Comparison of ENCODE assay signal across 23 cellular contexts in genomic region chr17:33145941-33146340, GRCh38.
A peak's percentile ranks its signal among the peaks of the same experiment; 100 is the strongest.
DNase-seq lines count a peak whose midpoint lies in the region; ATAC-seq, FAIRE-seq and TF ChIP-seq lines count a peak whose summit lies in the region.
"Had no signal": no experiment of that assay in that cellular context is flagged by ENCODE, and none has a peak within 500 bp of the region (broad histone marks: within the 10 kb centered on the region; RNA-seq: fewer than 3 reads in every experiment).

No MANE protein-coding gene starts in this region.

- no peak overlapping the region for H3K9ac ChIP-seq in keratinocyte (ENCODE audit: control insufficient read depth, extremely low read depth, insufficient read depth, low read length)
- H3K9ac ChIP-seq: BLaER1 treated with 17β-estradiol and CSF1 and Interleukin-3, amounts not matched to agents 10 nM and 100 nM had no signal

- DNase-seq in HT1080 (ENCODE audit: low read depth) (peak; percentile 6), caudate nucleus (lab: John Stamatoyannopoulos, UW) (peak in 36 of 61 donors; percentile 1 to 80 (median 14)), foreskin keratinocyte (peak in 1 of 2 donors; percentile 55), keratinocyte (ENCODE audit: low read depth, low spot score) (no peak), coronary artery (ENCODE audit: low spot score) (no peak), medulla oblongata (ENCODE audit: extremely low spot score) (no peak), NCI-H1930 (lab: John Stamatoyannopoulos, UW) (no peak)
- DNase-seq: AML-193; Caco-2; Calu3; CD4-positive, alpha-beta T cell; CD8-positive, alpha-beta T cell; DMS79 treated with DMSO at 0.1 percent for 48 hours; GF-D8 had no signal

- H3K4me1 ChIP-seq in foreskin keratinocyte (peaks cover 8% of the 10 kb centered on the region), keratinocyte (ENCODE audit: control insufficient read depth, extremely low read depth, insufficient read depth, low read length) (peaks cover 6% of the 10 kb centered on the region)
- H3K4me1 ChIP-seq: A549, Caco-2 had no signal

- TF ChIP-seq CTCF in foreskin keratinocyte (conservative IDR thresholded peaks at IDR 0.05), result peak; percentile 10
- no peak for TF ChIP-seq CTCF in keratinocyte (optimal IDR thresholded peaks at IDR 0.05 in 1 of 3, IDR thresholded peaks at IDR 0.05 in 1 of 3, conservative IDR thresholded peaks at IDR 0.05 in 1 of 3; ENCODE audit: extremely low read depth in 1 of 3, insufficient read depth in 2 of 3, low read length in 3 of 3)
- no peak for TF ChIP-seq CTCF in coronary artery (IDR thresholded peaks at IDR 0.05)

- no peaks in the 10 kb centered on the region for H3K79me2 ChIP-seq in keratinocyte (ENCODE audit: control insufficient read depth, insufficient read depth, low read length)

- H3K27ac ChIP-seq in caudate nucleus (ENCODE audit: low read depth, low read length) (no peak overlapping the region), foreskin keratinocyte (no peak overlapping the region), keratinocyte (ENCODE audit: control insufficient read depth, insufficient read depth, low read length) (no peak overlapping the region), coronary artery (no peak overlapping the region)
- H3K27ac ChIP-seq: 22Rv1; A549; BLaER1 treated with 17β-estradiol and CSF1 and Interleukin-3, amounts not matched to agents 10 nM and 100 nM; C4-2B had no signal

- no peaks in the 10 kb centered on the region for H3K9me3 ChIP-seq in keratinocyte (ENCODE audit: control insufficient read depth, low read depth, low read length)
- H3K9me3 ChIP-seq: A549; BLaER1 treated with 17β-estradiol and CSF1 and Interleukin-3, amounts not matched to agents 10 nM and 100 nM; Caco-2 had no signal

- no peaks in the 10 kb centered on the region for H3K9me1 ChIP-seq in keratinocyte (ENCODE audit: control insufficient read depth, extremely low read depth, insufficient read depth, low read length)

- peak; percentile 67 for FAIRE-seq in keratinocyte (lab: Jason Lieb, UNC)
- FAIRE-seq: A549, D721Med, G401.6, GM12891, GM19239 had no signal

- peak; percentile 79 for ATAC-seq in foreskin keratinocyte
- no peak for ATAC-seq in GM21515 (IDR thresholded peaks at IDR 0.05; ENCODE audit: unreplicated experiment)
- ATAC-seq: CD8-positive, alpha-beta T cell had no signal

- H3K36me3 ChIP-seq in keratinocyte (ENCODE audit: control insufficient read depth in 2 of 2, extremely low read depth in 1 of 2, insufficient read depth in 2 of 2, low read length in 2 of 2), result no peaks in the 10 kb centered on the region
- H3K36me3 ChIP-seq: BLaER1 treated with 17β-estradiol and CSF1 and Interleukin-3, amounts not matched to agents 10 nM and 100 nM had no signal

- H2AFZ ChIP-seq in keratinocyte (ENCODE audit: control insufficient read depth, low read length), result no peak overlapping the region

- H4K20me1 ChIP-seq in keratinocyte (ENCODE audit: control insufficient read depth, extremely low read depth, insufficient read depth, low read length), result no peaks in the 10 kb centered on the region

- dilution Hi-C loops in keratinocyte (cut with MboI; ENCODE audit: extremely low pct_ligation_motif_present, low sequenced_read_pairs), result no loop called here

- H3K4me2 ChIP-seq in keratinocyte (ENCODE audit: control insufficient read depth, extremely low read depth, insufficient read depth, low read depth, low read length), result no peak overlapping the region
- H3K4me2 ChIP-seq: A549; BLaER1 treated with 17β-estradiol and CSF1 and Interleukin-3, amounts not matched to agents 10 nM and 100 nM had no signal

- H3K4me3 ChIP-seq in keratinocyte (ENCODE audit: control insufficient read depth in 2 of 3, extremely low read depth in 1 of 3, insufficient read depth in 2 of 3, low read depth in 1 of 3, low read length in 3 of 3), result no peak overlapping the region
- no peak overlapping the region for H3K4me3 ChIP-seq in coronary artery
- H3K4me3 ChIP-seq: A549; BLaER1 treated with 17β-estradiol and CSF1 and Interleukin-3, amounts not matched to agents 10 nM and 100 nM had no signal

- H3K27me3 ChIP-seq in foreskin keratinocyte (peaks cover 10% of the 10 kb centered on the region), keratinocyte (ENCODE audit: control insufficient read depth, extremely low read depth, insufficient read depth, low read length) (no peaks in the 10 kb centered on the region)
- H3K27me3 ChIP-seq: BLaER1 treated with 17β-estradiol and CSF1 and Interleukin-3, amounts not matched to agents 10 nM and 100 nM had no signal

Comparison
In these comparisons a context has a peak if more than half of its experiments do, and no peak if none do; other contexts are left out.
1. DNase-seq: peak in HT1080 (single experiment) and caudate nucleus (36 of 61); none in keratinocyte (single experiment), coronary artery (single experiment), medulla oblongata (single experiment) and NCI-H1930 (0 of 2).